In genomic region chr1:41622859-41623732, GRCh38 we compare ENCODE assay signal across 7 cellular contexts.
DNase-seq lines count a peak whose midpoint lies in the region; ATAC-seq and TF ChIP-seq lines count a peak whose summit lies in the region.

No MANE protein-coding gene starts in this region.

- peaks cover 82% of the 10 kb centered on the region for H3K4me1 Mint-ChIP-seq in HFFc6 (ENCODE audit: low read depth)
- H3K4me1 Mint-ChIP-seq in natural killer cell = peaks cover 40 to 65% of the 10 kb centered on the region in 2 donors

- intact Hi-C loops in natural killer cell (cut with micrococcal nuclease) = no loop called here
- intact Hi-C loops in body of pancreas (cut with DNase I) = no loop called here

- H3K27ac ChIP-seq in body of pancreas = no peak overlapping the region

- H3K4me3 ChIP-seq in body of pancreas = no peak overlapping the region

- no peaks in the 10 kb centered on the region for H3K36me3 ChIP-seq in body of pancreas (replicated peaks in 1 of 2; ENCODE audit: insufficient read depth in 1 of 2, low read depth in 2 of 2)

- H3K9me3 ChIP-seq in body of pancreas = no peaks in the 10 kb centered on the region

- 74 to 85% methylated on average over 8 of the region's 8 CpGs for WGBS in body of pancreas, 2 donors

- DNase-seq in HFFc6 (peak; percentile 16), NAMALWA (ENCODE audit: low spot score) (peak; percentile 71), natural killer cell (no peak), body of pancreas (no peak), glomerular visceral epithelial cell (ENCODE audit: extremely low spot score) (no peak), C1 segment of cervical spinal cord (lab: John Stamatoyannopoulos, UW) (no peak)

- TF ChIP-seq CTCF in HFFc6 (IDR thresholded peaks at IDR 0.05) (no peak), natural killer cell (IDR thresholded peaks at IDR 0.05) (no peak), body of pancreas (IDR thresholded peaks at IDR 0.05) (no peak)

- no peaks in the 10 kb centered on the region for H3K27me3 ChIP-seq in body of pancreas

- H3K27me3 Mint-ChIP-seq in HFFc6 (ENCODE audit: insufficient read depth) (peaks cover 4% of the 10 kb centered on the region), natural killer cell (ENCODE audit: low read depth in 2 of 2) (no peaks in the 10 kb centered on the region)

- H3K4me1 ChIP-seq in body of pancreas = peaks cover 23% of the 10 kb centered on the region

- H3K9me3 Mint-ChIP-seq in HFFc6 = no peaks in the 10 kb centered on the region
- H3K9me3 Mint-ChIP-seq in natural killer cell = no peaks in the 10 kb centered on the region

- peaks cover 4% of the 10 kb centered on the region; the same call in 1 of the 2 replicates for H3K36me3 Mint-ChIP-seq in HFFc6 (ENCODE audit: low read depth)
- no peaks in the 10 kb centered on the region for H3K36me3 Mint-ChIP-seq in natural killer cell

- peak; percentile 78 for ATAC-seq in GM18858 (IDR thresholded peaks at IDR 0.05; ENCODE audit: unreplicated experiment)
- peak in 2 of 3 donors; percentile 42 to 50 for ATAC-seq in natural killer cell
- no peak for ATAC-seq in body of pancreas

- H3K4me3 Mint-ChIP-seq in HFFc6 = peak overlapping the region; percentile 76
- H3K4me3 Mint-ChIP-seq in natural killer cell = no peak overlapping the region

- peak overlapping the region; percentile 72 for H3K27ac Mint-ChIP-seq in HFFc6
- peak overlapping the region; percentile 14 to 74 for H3K27ac Mint-ChIP-seq in natural killer cell

- TF ChIP-seq POLR2A in body of pancreas (IDR thresholded peaks at IDR 0.05) = no peak

Comparison
In these comparisons a context has a peak if more than half of its experiments do, and no peak if none do; other contexts are left out.
1. DNase-seq: peak in HFFc6 (single experiment) and NAMALWA (single experiment); none in natural killer cell (single experiment), body of pancreas (0 of 4), glomerular visceral epithelial cell (single experiment) and C1 segment of cervical spinal cord (0 of 14).